In genomic region chr9:8401961-8402701, GRCh38 we compare ENCODE assay signal across 11 cellular contexts.
"Had no signal": no experiment of that assay in that cellular context is flagged by ENCODE, and none has a peak within 500 bp of the region (broad histone marks: within the 10 kb centered on the region; RNA-seq: fewer than 3 reads in every experiment).

No MANE protein-coding gene starts in this region.

- H3K27ac ChIP-seq: body of pancreas, left ventricle myocardium inferior, neural progenitor cell, ovary had no signal

- DNase-seq: body of pancreas; central memory CD4-positive, alpha-beta T cell; cortex of kidney; left ventricle myocardium inferior; ovary; stimulated activated CD4-positive, alpha-beta T cell treated with anti-CD3 and anti-CD28 coated beads, Interleukin-4, amount 100 ng/mL, for 1 hour; stimulated activated CD8-positive, alpha-beta memory T cell treated with anti-CD3 and anti-CD28 coated beads, Interleukin-4, amount 100 ng/mL, for 48 hours; stimulated activated naive CD8-positive, alpha-beta T cell treated with anti-CD3 and anti-CD28 coated beads, Interleukin-15, Interleukin-2, amounts not matched to agents 100 U/mL and 50 U/mL, for 24 hours; T-helper 2 cell had no signal

- H3K36me3 ChIP-seq: left ventricle myocardium inferior, neural progenitor cell, ovary had no signal

- H3K9me3 ChIP-seq: body of pancreas, left ventricle myocardium inferior, ovary had no signal

- H3K27me3 ChIP-seq: body of pancreas, neural progenitor cell, ovary had no signal

- H3K4me3 ChIP-seq: body of pancreas, left ventricle myocardium inferior, neural progenitor cell, ovary had no signal

- H3K4me1 ChIP-seq: body of pancreas, left ventricle myocardium inferior had no signal

- ATAC-seq: body of pancreas; esophagus mucosa; stimulated activated naive CD8-positive, alpha-beta T cell treated with anti-CD3 and anti-CD28 coated beads, Interleukin-15, Interleukin-2, amounts not matched to agents 100 U/mL and 50 U/mL, for 24 hours had no signal
